Comparison of ENCODE assay signal across 8 cellular contexts in genomic region chr6:159168536-159169192, GRCh38. TPM values are rescaled to one million over a fixed set of nuclear protein-coding genes. Genes with fewer than 3 reads are reported as not detected.
DNase-seq lines count a peak whose midpoint lies in the region; ATAC-seq and TF ChIP-seq lines count a peak whose summit lies in the region.

No MANE protein-coding gene starts in this region.

- CTCF ChIA-PET in HEK293 (lab: Yijun Ruan, JAX): interaction anchor here (0.6 to 8.1 kb wide), 7 partner anchors 10 to 486 kb away, joined by 3 to 130 read pairs (median 3); no protein-coding TSS in a partner anchor

- no peaks in the 10 kb centered on the region for H3K36me3 ChIP-seq in HEK293 (ENCODE audit: control insufficient read depth in 2 of 2, insufficient read depth in 1 of 2, low read length in 2 of 2)

- H3K27ac ChIP-seq in HEK293 (ENCODE audit: extremely low read depth, low read depth, low read length): no peak overlapping the region

- ATAC-seq in stimulated activated naive B cell treated with anti-CD40 and anti-IgM and Interleukin-4, amounts not matched to agents 10 μg/mL and 1 μg/mL and 100 μg/mL, for 72 hours (replicated peaks): peak; percentile 30 to 31
- ATAC-seq in HG02884 (IDR thresholded peaks at IDR 0.05; ENCODE audit: unreplicated experiment): no peak

- DNase-seq in AG08395 (ENCODE audit: low spot score): peak; percentile 76
- no peak for DNase-seq in stimulated activated naive B cell treated with anti-CD40 and anti-IgM and Interleukin-4, amounts not matched to agents 10 μg/mL and 1 μg/mL and 100 μg/mL, for 72 hours
- no peak for DNase-seq in NCI-H2107 (lab: John Stamatoyannopoulos, UW)
- no peak for DNase-seq in occipital lobe (lab: John Stamatoyannopoulos, UW)

- H3K4me1 Mint-ChIP-seq in activated naive CD8-positive, alpha-beta T cell (ENCODE audit: low read depth): peaks cover 12% of the 10 kb centered on the region
- peaks cover 18 to 24% of the 10 kb centered on the region in 2 donors for H3K4me1 Mint-ChIP-seq in stimulated activated naive B cell treated with anti-CD40 and anti-IgM and Interleukin-4, amounts not matched to agents 10 μg/mL and 1 μg/mL and 100 μg/mL, for 72 hours

- H3K9me3 Mint-ChIP-seq in activated naive CD8-positive, alpha-beta T cell (ENCODE audit: low read depth): no peaks in the 10 kb centered on the region
- no peaks in the 10 kb centered on the region for H3K9me3 Mint-ChIP-seq in stimulated activated naive B cell treated with anti-CD40 and anti-IgM and Interleukin-4, amounts not matched to agents 10 μg/mL and 1 μg/mL and 100 μg/mL, for 72 hours

- peak overlapping the region; percentile 29 for H3K4me3 ChIP-seq in HEK293 (ENCODE audit: low read depth, low read length)
- H3K4me3 ChIP-seq in iPS-18c (ENCODE audit: insufficient read depth, low read depth, low read length): peak overlapping the region; percentile 50

- POLR2A ChIA-PET in HEK293 (lab: Yijun Ruan, JAX): no interaction called here

- TF ChIP-seq CTCF in HEK293 (tag by site-specific recombination; IDR thresholded peaks at IDR 0.05): no peak

- H3K27me3 Mint-ChIP-seq in activated naive CD8-positive, alpha-beta T cell: peaks cover 63% of the 10 kb centered on the region
- H3K27me3 Mint-ChIP-seq in stimulated activated naive B cell treated with anti-CD40 and anti-IgM and Interleukin-4, amounts not matched to agents 10 μg/mL and 1 μg/mL and 100 μg/mL, for 72 hours: peaks cover 65 to 79% of the 10 kb centered on the region in 2 donors

- H3K36me3 Mint-ChIP-seq in activated naive CD8-positive, alpha-beta T cell: no peaks in the 10 kb centered on the region
- H3K36me3 Mint-ChIP-seq in stimulated activated naive B cell treated with anti-CD40 and anti-IgM and Interleukin-4, amounts not matched to agents 10 μg/mL and 1 μg/mL and 100 μg/mL, for 72 hours: no peaks in the 10 kb centered on the region

- no peaks in the 10 kb centered on the region for H3K9me3 ChIP-seq in HEK293 (ENCODE audit: control insufficient read depth, insufficient read depth, low read depth, low read length)
- H3K9me3 ChIP-seq in iPS-18c (ENCODE audit: control insufficient read depth, insufficient read depth, low read length): peaks cover 2% of the 10 kb centered on the region

- H3K4me1 ChIP-seq in HEK293 (ENCODE audit: control insufficient read depth, insufficient read depth, low read length): no peaks in the 10 kb centered on the region

- H3K4me3 Mint-ChIP-seq in activated naive CD8-positive, alpha-beta T cell: peak overlapping the region; percentile 69
- peak overlapping the region; percentile 80 to 85 for H3K4me3 Mint-ChIP-seq in stimulated activated naive B cell treated with anti-CD40 and anti-IgM and Interleukin-4, amounts not matched to agents 10 μg/mL and 1 μg/mL and 100 μg/mL, for 72 hours

- no peak overlapping the region for H3K27ac Mint-ChIP-seq in activated naive CD8-positive, alpha-beta T cell
- H3K27ac Mint-ChIP-seq in stimulated activated naive B cell treated with anti-CD40 and anti-IgM and Interleukin-4, amounts not matched to agents 10 μg/mL and 1 μg/mL and 100 μg/mL, for 72 hours: peak overlapping the region; percentile 73

TF ChIP-seq in HEK293, 187 proteins besides CTCF, POLR2A, EP300 and RAD21:
- TF ChIP-seq ZBTB20 (tag by site-specific recombination; IDR thresholded peaks at IDR 0.05): no peak
- TF ChIP-seq ZBTB21 (tag by site-specific recombination; IDR thresholded peaks at IDR 0.05): no peak
- TF ChIP-seq ZNF24 (tag by site-specific recombination; IDR thresholded peaks at IDR 0.05): no peak
- no peak for TF ChIP-seq ZNF423 (tag by site-specific recombination; IDR thresholded peaks at IDR 0.05)

RNA-seq across cellular contexts. Expression of gene FNDC1, which starts 0.5 kb away (rescaled TPM):
- 1.1 TPM for total RNA-seq in occipital lobe
